1 cellular context compared by ENCODE assay signal in genomic region chr14:56199095-56199975, GRCh38.
TF ChIP-seq lines count a peak whose summit lies in the region.

No MANE protein-coding gene starts in this region.

TF ChIP-seq in K562, 482 proteins besides CTCF, POLR2A, EP300 and RAD21 (continued from another document and continues in another):
- TF ChIP-seq, protein P1, sequence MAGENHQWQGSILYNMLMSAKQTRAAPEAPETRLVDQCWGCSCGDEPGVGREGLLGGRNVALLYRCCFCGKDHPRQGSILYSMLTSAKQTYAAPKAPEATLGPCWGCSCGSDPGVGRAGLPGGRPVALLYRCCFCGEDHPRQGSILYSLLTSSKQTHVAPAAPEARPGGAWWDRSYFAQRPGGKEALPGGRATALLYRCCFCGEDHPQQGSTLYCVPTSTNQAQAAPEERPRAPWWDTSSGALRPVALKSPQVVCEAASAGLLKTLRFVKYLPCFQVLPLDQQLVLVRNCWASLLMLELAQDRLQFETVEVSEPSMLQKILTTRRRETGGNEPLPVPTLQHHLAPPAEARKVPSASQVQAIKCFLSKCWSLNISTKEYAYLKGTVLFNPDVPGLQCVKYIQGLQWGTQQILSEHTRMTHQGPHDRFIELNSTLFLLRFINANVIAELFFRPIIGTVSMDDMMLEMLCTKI (IDR thresholded peaks at IDR 0.05; ENCODE audit: partially characterized antibody): no peak
- TF ChIP-seq LEF1 (IDR thresholded peaks at IDR 0.05): no peak
- peak; percentile 10 for TF ChIP-seq MEIS2 (IDR thresholded peaks at IDR 0.05; ENCODE audit: partially characterized antibody)
- TF ChIP-seq GTF2F1 (IDR thresholded peaks at IDR 0.05; ENCODE audit: low read depth, low read length): no peak
- TF ChIP-seq, protein P2, sequence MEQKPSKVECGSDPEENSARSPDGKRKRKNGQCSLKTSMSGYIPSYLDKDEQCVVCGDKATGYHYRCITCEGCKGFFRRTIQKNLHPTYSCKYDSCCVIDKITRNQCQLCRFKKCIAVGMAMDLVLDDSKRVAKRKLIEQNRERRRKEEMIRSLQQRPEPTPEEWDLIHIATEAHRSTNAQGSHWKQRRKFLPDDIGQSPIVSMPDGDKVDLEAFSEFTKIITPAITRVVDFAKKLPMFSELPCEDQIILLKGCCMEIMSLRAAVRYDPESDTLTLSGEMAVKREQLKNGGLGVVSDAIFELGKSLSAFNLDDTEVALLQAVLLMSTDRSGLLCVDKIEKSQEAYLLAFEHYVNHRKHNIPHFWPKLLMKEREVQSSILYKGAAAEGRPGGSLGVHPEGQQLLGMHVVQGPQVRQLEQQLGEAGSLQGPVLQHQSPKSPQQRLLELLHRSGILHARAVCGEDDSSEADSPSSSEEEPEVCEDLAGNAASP (IDR thresholded peaks at IDR 0.05): no peak
- TF ChIP-seq, protein P3, sequence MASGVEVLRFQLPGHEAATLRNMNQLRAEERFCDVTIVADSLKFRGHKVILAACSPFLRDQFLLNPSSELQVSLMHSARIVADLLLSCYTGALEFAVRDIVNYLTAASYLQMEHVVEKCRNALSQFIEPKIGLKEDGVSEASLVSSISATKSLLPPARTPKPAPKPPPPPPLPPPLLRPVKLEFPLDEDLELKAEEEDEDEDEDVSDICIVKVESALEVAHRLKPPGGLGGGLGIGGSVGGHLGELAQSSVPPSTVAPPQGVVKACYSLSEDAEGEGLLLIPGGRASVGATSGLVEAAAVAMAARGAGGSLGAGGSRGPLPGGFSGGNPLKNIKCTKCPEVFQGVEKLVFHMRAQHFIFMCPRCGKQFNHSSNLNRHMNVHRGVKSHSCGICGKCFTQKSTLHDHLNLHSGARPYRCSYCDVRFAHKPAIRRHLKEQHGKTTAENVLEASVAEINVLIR (CRISPR knock-in tag; IDR thresholded peaks at IDR 0.05): no peak
- TF ChIP-seq MAFG (tag; conservative IDR thresholded peaks at IDR 0.05): peak; percentile 99
- TF ChIP-seq FOXA3 (CRISPR knock-in tag; conservative IDR thresholded peaks at IDR 0.05 in 1 of 2, IDR thresholded peaks at IDR 0.05 in 1 of 2): no peak; a peak in 1 of 4 replicates
- TF ChIP-seq TEAD4 (IDR thresholded peaks at IDR 0.05; ENCODE audit: low read length): peak; percentile 72
- TF ChIP-seq TEAD4 (CRISPR knock-in tag; IDR thresholded peaks at IDR 0.05; ENCODE audit: borderline replicate concordance): no peak
- peak; percentile 89 for TF ChIP-seq TOE1 (IDR thresholded peaks at IDR 0.05; ENCODE audit: borderline replicate concordance)
- TF ChIP-seq TOE1 (CRISPR knock-in tag; IDR thresholded peaks at IDR 0.05; ENCODE audit: borderline replicate concordance, low read depth): no peak
- TF ChIP-seq NR2C1 (IDR thresholded peaks at IDR 0.05): no peak
- TF ChIP-seq NR2C1 (tag; IDR thresholded peaks at IDR 0.05): no peak
- TF ChIP-seq TAL1 (IDR thresholded peaks at IDR 0.05): peak; percentile 63
- TF ChIP-seq ZNF444 (CRISPR knock-in tag; IDR thresholded peaks at IDR 0.05): no peak
- no peak for TF ChIP-seq ZNF263 (CRISPR knock-in tag; IDR thresholded peaks at IDR 0.05; ENCODE audit: borderline replicate concordance)
- no peak for TF ChIP-seq ZNF3 (CRISPR knock-in tag; IDR thresholded peaks at IDR 0.05)
- TF ChIP-seq, protein P4, sequence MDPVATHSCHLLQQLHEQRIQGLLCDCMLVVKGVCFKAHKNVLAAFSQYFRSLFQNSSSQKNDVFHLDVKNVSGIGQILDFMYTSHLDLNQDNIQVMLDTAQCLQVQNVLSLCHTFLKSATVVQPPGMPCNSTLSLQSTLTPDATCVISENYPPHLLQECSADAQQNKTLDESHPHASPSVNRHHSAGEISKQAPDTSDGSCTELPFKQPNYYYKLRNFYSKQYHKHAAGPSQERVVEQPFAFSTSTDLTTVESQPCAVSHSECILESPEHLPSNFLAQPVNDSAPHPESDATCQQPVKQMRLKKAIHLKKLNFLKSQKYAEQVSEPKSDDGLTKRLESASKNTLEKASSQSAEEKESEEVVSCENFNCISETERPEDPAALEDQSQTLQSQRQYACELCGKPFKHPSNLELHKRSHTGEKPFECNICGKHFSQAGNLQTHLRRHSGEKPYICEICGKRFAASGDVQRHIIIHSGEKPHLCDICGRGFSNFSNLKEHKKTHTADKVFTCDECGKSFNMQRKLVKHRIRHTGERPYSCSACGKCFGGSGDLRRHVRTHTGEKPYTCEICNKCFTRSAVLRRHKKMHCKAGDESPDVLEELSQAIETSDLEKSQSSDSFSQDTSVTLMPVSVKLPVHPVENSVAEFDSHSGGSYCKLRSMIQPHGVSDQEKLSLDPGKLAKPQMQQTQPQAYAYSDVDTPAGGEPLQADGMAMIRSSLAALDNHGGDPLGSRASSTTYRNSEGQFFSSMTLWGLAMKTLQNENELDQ (CRISPR knock-in tag; IDR thresholded peaks at IDR 0.05; ENCODE audit: borderline replicate concordance): no peak
- TF ChIP-seq, protein P5, sequence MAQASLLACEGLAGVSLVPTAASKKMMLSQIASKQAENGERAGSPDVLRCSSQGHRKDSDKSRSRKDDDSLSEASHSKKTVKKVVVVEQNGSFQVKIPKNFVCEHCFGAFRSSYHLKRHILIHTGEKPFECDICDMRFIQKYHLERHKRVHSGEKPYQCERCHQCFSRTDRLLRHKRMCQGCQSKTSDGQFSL (CRISPR knock-in tag; IDR thresholded peaks at IDR 0.05): no peak
- TF ChIP-seq, protein P5 (tag; IDR thresholded peaks at IDR 0.05): peak in 1 of 2 experiments; percentile 41; a peak in 1 of 4 replicates
- TF ChIP-seq HEY1 (CRISPR knock-in tag; IDR thresholded peaks at IDR 0.05; ENCODE audit: borderline replicate concordance): no peak
- TF ChIP-seq ZNF224 (CRISPR knock-in tag; IDR thresholded peaks at IDR 0.05): no peak
- no peak for TF ChIP-seq LARP7 (IDR thresholded peaks at IDR 0.05)
- no peak for TF ChIP-seq PHB2 (IDR thresholded peaks at IDR 0.05; ENCODE audit: low read depth)
- no peak for TF ChIP-seq PHF8 (IDR thresholded peaks at IDR 0.05; ENCODE audit: borderline replicate concordance, low read length)
- TF ChIP-seq CXXC5 (CRISPR knock-in tag; IDR thresholded peaks at IDR 0.05): no peak; the same call in 1 of the 2 replicates
- TF ChIP-seq NFATC3 (IDR thresholded peaks at IDR 0.05): no peak
- TF ChIP-seq ZNF124 (CRISPR knock-in tag; IDR thresholded peaks at IDR 0.05): no peak
- TF ChIP-seq TCF7 (IDR thresholded peaks at IDR 0.05; ENCODE audit: borderline replicate concordance): no peak
- 0 out of 4 replicates have a peak, but pooled peaks of 1 of the 2 experiments have one; percentile 24 for TF ChIP-seq ZNF318 (IDR thresholded peaks at IDR 0.05; ENCODE audit: borderline replicate concordance in 1 of 2, low read depth in 1 of 2)
- no peak for TF ChIP-seq COPS2 (conservative IDR thresholded peaks at IDR 0.05)
- TF ChIP-seq CHD4 (IDR thresholded peaks at IDR 0.05; ENCODE audit: insufficient read depth, insufficient replicate concordance, low read depth, low read length, poor library complexity, severe bottlenecking): no peak
- TF ChIP-seq CEBPG (CRISPR knock-in tag; IDR thresholded peaks at IDR 0.05): no peak
- TF ChIP-seq CEBPG (tag; conservative IDR thresholded peaks at IDR 0.05 in 1 of 2, IDR thresholded peaks at IDR 0.05 in 1 of 2): no peak; a peak in 1 of 4 replicates
- no peak for TF ChIP-seq ZNF197 (CRISPR knock-in tag; IDR thresholded peaks at IDR 0.05; ENCODE audit: low read depth)
- TF ChIP-seq MCM7 (IDR thresholded peaks at IDR 0.05): no peak
- no peak for TF ChIP-seq HCFC1 (IDR thresholded peaks at IDR 0.05; ENCODE audit: low read depth, low read length)
- no peak for TF ChIP-seq MXI1 (IDR thresholded peaks at IDR 0.05; ENCODE audit: low read depth, low read length)
- TF ChIP-seq SMARCC2 (IDR thresholded peaks at IDR 0.05; ENCODE audit: low read depth): 0 out of 2 replicates have a peak, but pooled peaks have one; percentile 42
- no peak for TF ChIP-seq SMAD4 (CRISPR knock-in tag; conservative IDR thresholded peaks at IDR 0.05)
- TF ChIP-seq SPI1 (IDR thresholded peaks at IDR 0.05; ENCODE audit: borderline replicate concordance, low read depth, low read length): no peak
- no peak for TF ChIP-seq SRSF9 (IDR thresholded peaks at IDR 0.05; ENCODE audit: borderline replicate concordance, low read depth, low read length)
- TF ChIP-seq ESRRB (CRISPR knock-in tag; IDR thresholded peaks at IDR 0.05; ENCODE audit: borderline replicate concordance): no peak
- peak; percentile 68 for TF ChIP-seq RFX1 (IDR thresholded peaks at IDR 0.05)
- peak; percentile 29; the same call in 1 of the 2 replicates for TF ChIP-seq MYC (IDR thresholded peaks at IDR 0.05; ENCODE audit: low read depth, low read length)
- TF ChIP-seq MYC (CRISPR knock-in tag; IDR thresholded peaks at IDR 0.05; ENCODE audit: borderline replicate concordance, low read depth): no peak
- TF ChIP-seq ZNF766 (CRISPR knock-in tag; conservative IDR thresholded peaks at IDR 0.05): peak; percentile 87
- TF ChIP-seq PPARD (CRISPR knock-in tag; IDR thresholded peaks at IDR 0.05): no peak
- TF ChIP-seq, protein P6, sequence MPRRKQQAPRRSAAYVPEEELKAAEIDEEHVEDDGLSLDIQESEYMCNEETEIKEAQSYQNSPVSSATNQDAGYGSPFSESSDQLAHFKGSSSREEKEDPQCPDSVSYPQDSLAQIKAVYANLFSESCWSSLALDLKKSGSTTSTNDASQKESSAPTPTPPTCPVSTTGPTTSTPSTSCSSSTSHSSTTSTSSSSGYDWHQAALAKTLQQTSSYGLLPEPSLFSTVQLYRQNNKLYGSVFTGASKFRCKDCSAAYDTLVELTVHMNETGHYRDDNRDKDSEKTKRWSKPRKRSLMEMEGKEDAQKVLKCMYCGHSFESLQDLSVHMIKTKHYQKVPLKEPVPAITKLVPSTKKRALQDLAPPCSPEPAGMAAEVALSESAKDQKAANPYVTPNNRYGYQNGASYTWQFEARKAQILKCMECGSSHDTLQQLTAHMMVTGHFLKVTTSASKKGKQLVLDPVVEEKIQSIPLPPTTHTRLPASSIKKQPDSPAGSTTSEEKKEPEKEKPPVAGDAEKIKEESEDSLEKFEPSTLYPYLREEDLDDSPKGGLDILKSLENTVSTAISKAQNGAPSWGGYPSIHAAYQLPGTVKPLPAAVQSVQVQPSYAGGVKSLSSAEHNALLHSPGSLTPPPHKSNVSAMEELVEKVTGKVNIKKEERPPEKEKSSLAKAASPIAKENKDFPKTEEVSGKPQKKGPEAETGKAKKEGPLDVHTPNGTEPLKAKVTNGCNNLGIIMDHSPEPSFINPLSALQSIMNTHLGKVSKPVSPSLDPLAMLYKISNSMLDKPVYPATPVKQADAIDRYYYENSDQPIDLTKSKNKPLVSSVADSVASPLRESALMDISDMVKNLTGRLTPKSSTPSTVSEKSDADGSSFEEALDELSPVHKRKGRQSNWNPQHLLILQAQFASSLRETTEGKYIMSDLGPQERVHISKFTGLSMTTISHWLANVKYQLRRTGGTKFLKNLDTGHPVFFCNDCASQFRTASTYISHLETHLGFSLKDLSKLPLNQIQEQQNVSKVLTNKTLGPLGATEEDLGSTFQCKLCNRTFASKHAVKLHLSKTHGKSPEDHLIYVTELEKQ (CRISPR knock-in tag; IDR thresholded peaks at IDR 0.05): no peak
- no peak for TF ChIP-seq RUNX1 (IDR thresholded peaks at IDR 0.05; ENCODE audit: low read depth)
- peak; percentile 95 for TF ChIP-seq NFE2 (IDR thresholded peaks at IDR 0.05; ENCODE audit: low read depth)
- TF ChIP-seq TEAD1 (CRISPR knock-in tag; IDR thresholded peaks at IDR 0.05): no peak
- TF ChIP-seq SIN3B (IDR thresholded peaks at IDR 0.05; ENCODE audit: low read depth): no peak
- TF ChIP-seq POLR2B (IDR thresholded peaks at IDR 0.05; ENCODE audit: low read depth, partially characterized antibody): no peak
